ENCODE assay signal across 2 cellular contexts in the genomic region with DNA sequence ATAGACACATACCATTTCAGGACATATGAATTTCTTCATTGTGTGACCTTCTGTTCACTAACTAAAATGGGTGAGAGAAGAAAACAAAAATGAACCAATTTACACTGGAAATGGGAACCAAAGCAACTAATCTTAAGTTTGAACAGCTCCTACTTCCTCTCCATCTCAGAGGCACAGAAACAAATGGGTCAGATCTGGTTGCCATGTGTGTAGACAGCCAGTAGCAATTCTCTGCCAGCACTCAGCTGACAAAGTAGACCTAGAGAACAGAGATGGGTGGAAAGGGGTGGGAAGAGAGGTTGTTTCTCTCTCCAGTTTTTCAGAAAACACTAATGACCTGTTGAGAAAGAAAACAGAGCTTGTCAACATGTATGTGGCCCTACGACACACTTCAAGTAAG.
TF ChIP-seq lines count a peak whose summit lies in the region.

No MANE protein-coding gene starts in this region.

TF ChIP-seq in IMR-90, 13 proteins besides CTCF, POLR2A, EP300 and RAD21:
- no peak for TF ChIP-seq BHLHE40 (IDR thresholded peaks at IDR 0.05; ENCODE audit: low read depth, low read length)
- no peak for TF ChIP-seq MXI1 (IDR thresholded peaks at IDR 0.05; ENCODE audit: borderline replicate concordance, low read depth, low read length)
- TF ChIP-seq SMC3 (IDR thresholded peaks at IDR 0.05; ENCODE audit: low read depth, low read length), result no peak
- no peak for TF ChIP-seq CHD1 (IDR thresholded peaks at IDR 0.05; ENCODE audit: low read depth, low read length)
- no peak for TF ChIP-seq MAZ (IDR thresholded peaks at IDR 0.05; ENCODE audit: borderline replicate concordance, low read depth, low read length)
- no peak for TF ChIP-seq CEBPB (IDR thresholded peaks at IDR 0.05; ENCODE audit: low read depth, low read length)
- TF ChIP-seq FOS (IDR thresholded peaks at IDR 0.05; ENCODE audit: low read depth, low read length), result no peak
- TF ChIP-seq RFX5 (IDR thresholded peaks at IDR 0.05; ENCODE audit: low read depth, low read length), result no peak
- TF ChIP-seq, protein P1, sequence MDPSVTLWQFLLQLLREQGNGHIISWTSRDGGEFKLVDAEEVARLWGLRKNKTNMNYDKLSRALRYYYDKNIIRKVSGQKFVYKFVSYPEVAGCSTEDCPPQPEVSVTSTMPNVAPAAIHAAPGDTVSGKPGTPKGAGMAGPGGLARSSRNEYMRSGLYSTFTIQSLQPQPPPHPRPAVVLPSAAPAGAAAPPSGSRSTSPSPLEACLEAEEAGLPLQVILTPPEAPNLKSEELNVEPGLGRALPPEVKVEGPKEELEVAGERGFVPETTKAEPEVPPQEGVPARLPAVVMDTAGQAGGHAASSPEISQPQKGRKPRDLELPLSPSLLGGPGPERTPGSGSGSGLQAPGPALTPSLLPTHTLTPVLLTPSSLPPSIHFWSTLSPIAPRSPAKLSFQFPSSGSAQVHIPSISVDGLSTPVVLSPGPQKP (IDR thresholded peaks at IDR 0.05; ENCODE audit: borderline replicate concordance, low read depth, low read length), result no peak
- TF ChIP-seq MAFK (IDR thresholded peaks at IDR 0.05; ENCODE audit: low read depth, low read length), result no peak
- TF ChIP-seq RCOR1 (IDR thresholded peaks at IDR 0.05; ENCODE audit: insufficient replicate concordance, low read length), result no peak
- no peak for TF ChIP-seq NFE2L2 (IDR thresholded peaks at IDR 0.05; ENCODE audit: low read depth, low read length)
- TF ChIP-seq, protein P2, sequence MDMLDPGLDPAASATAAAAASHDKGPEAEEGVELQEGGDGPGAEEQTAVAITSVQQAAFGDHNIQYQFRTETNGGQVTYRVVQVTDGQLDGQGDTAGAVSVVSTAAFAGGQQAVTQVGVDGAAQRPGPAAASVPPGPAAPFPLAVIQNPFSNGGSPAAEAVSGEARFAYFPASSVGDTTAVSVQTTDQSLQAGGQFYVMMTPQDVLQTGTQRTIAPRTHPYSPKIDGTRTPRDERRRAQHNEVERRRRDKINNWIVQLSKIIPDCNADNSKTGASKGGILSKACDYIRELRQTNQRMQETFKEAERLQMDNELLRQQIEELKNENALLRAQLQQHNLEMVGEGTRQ (IDR thresholded peaks at IDR 0.05; ENCODE audit: low read depth, low read length), result no peak

TF ChIP-seq in H1, 55 proteins besides CTCF, POLR2A, EP300 and RAD21:
- TF ChIP-seq, protein P3, sequence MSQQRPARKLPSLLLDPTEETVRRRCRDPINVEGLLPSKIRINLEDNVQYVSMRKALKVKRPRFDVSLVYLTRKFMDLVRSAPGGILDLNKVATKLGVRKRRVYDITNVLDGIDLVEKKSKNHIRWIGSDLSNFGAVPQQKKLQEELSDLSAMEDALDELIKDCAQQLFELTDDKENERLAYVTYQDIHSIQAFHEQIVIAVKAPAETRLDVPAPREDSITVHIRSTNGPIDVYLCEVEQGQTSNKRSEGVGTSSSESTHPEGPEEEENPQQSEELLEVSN (IDR thresholded peaks at IDR 0.05), result no peak
- TF ChIP-seq CBX8 (IDR thresholded peaks at IDR 0.05; ENCODE audit: borderline replicate concordance, low read depth, low read length), result no peak
- no peak for TF ChIP-seq EGR1 (IDR thresholded peaks at IDR 0.05; ENCODE audit: borderline replicate concordance, low read depth, low read length)
- no peak for TF ChIP-seq BACH1 (IDR thresholded peaks at IDR 0.05; ENCODE audit: low read length)
